In the genomic region with DNA sequence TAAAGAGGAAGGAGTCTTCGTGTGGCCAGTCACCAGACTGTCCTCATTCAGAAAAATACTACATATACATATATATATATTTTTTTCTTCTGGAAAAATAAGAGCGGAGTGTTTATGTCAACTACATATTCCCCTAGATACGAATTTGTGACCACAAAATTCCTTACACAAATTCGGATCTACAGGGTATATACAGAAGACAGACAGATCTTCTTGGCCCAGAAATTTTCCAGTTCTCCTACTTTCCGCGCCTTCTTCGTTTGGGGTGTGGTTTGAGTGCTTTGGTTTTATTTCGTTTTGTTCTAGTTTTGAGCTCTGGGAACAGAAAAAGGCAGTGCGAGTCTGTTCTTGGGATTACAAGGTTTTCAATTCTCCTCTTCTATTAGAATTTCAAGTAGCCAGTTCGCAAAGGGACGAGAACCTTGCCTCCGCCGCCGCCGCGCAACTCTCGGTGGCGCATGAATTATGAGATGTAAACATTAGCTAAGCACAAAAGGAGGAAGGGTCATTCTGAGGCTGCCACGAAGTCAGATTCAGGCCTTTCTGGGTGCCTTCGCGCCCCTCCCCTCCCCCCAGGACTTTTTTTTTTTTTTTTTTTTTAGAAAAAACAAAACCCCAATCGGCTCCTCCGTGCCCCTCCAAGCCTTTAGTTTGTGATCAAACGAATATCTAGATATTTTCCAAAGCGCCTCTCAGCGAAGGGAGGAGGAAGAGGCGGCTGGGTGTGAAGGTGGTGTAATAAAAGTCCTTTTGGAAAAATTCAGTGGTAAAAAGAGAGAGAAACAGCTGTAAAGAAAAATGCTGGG, we compare ENCODE assay signal across 10 cellular contexts. TPM values are rescaled to one million over a fixed set of nuclear protein-coding genes. Genes with fewer than 3 reads are reported as not detected.
DNase-seq lines count a peak whose midpoint lies in the region; ATAC-seq, FAIRE-seq and TF ChIP-seq lines count a peak whose summit lies in the region.
"Had no signal": no experiment of that assay in that cellular context is flagged by ENCODE, and none has a peak within 500 bp of the region (broad histone marks: within the 10 kb centered on the region; RNA-seq: fewer than 3 reads in every experiment).

No MANE protein-coding gene starts in this region.

- ATAC-seq in activated CD4-positive, CD25-positive, alpha-beta regulatory T cell treated with anti-CD3 and anti-CD28 coated beads, Interleukin-2, amount 50 U/mL, for 24 hours, result no peak

- H3K27ac ChIP-seq in Peyer's patch (peak overlapping the region; percentile 77 to 92 (median 84)), esophagus (ENCODE audit: low read depth in 2 of 2, low read length in 1 of 2) (peak overlapping the region; percentile 84 to 92), rectal smooth muscle tissue (ENCODE audit: low read depth, low read length) (peak overlapping the region; percentile 90)

- peak overlapping the region in 2 of 4 donors; percentile 15 to 61 for H3K4me3 ChIP-seq in Peyer's patch
- peak overlapping the region in 1 of 2 donors; percentile 32 for H3K4me3 ChIP-seq in esophagus (ENCODE audit: low read depth in 1 of 2, low read length in 2 of 2)
- H3K4me3 ChIP-seq in rectal smooth muscle tissue (ENCODE audit: low read length), result peak overlapping the region; percentile 81

- no peak for TF ChIP-seq CTCF in Peyer's patch (IDR thresholded peaks at IDR 0.05)

- H3K27me3 ChIP-seq in Peyer's patch (no peaks in the 10 kb centered on the region), esophagus (ENCODE audit: control insufficient read depth in 1 of 2, insufficient read depth in 2 of 2, low read length in 2 of 2) (no peaks in the 10 kb centered on the region), rectal smooth muscle tissue (ENCODE audit: control insufficient read depth, insufficient read depth, low read length) (no peaks in the 10 kb centered on the region)

- no peak for TF ChIP-seq POLR2A in Peyer's patch (IDR thresholded peaks at IDR 0.05)

- H3K9me3 ChIP-seq in Peyer's patch (no peaks in the 10 kb centered on the region), esophagus (ENCODE audit: control insufficient read depth in 2 of 2, insufficient read depth in 1 of 2, low read depth in 1 of 2, low read length in 1 of 2) (no peaks in the 10 kb centered on the region)

- no peak overlapping the region for H3K9ac ChIP-seq in rectal smooth muscle tissue (ENCODE audit: low read length)

- peaks cover 0 to 4% (median 0%) of the 10 kb centered on the region in 3 donors for H3K36me3 ChIP-seq in Peyer's patch
- no peaks in the 10 kb centered on the region for H3K36me3 ChIP-seq in esophagus (ENCODE audit: control insufficient read depth in 2 of 2, insufficient read depth in 2 of 2, low read length in 1 of 2)
- H3K36me3 ChIP-seq in rectal smooth muscle tissue (ENCODE audit: control insufficient read depth, insufficient read depth, low read length), result no peaks in the 10 kb centered on the region

- FAIRE-seq in GM18507 (lab: Jason Lieb, UNC), result peak; percentile 56

- 39 to 52% methylated on average over 27 of the region's 27 CpGs for WGBS in esophagus, 2 donors

- DNase-seq in GM18507 (ENCODE audit: extremely low spot score, insufficient read length, low read depth) (no peak), Peyer's patch (peak in 1 of 3 donors; percentile 64), NCI-H2107 treated with DMSO at 0.1 percent for 48 hours (lab: John Stamatoyannopoulos, UW; ENCODE audit: unreplicated experiment) (no peak), EL (no peak)
- DNase-seq in effector CD8-positive, alpha-beta T cell (lab: John Stamatoyannopoulos, UW), result no peak
- DNase-seq: activated CD4-positive, alpha-beta T cell treated with anti-CD3 and anti-CD28 coated beads for 1 hour; effector memory CD4-positive, alpha-beta T cell had no signal

- H3K4me1 ChIP-seq in Peyer's patch, result peaks cover 0 to 69% (median 5%) of the 10 kb centered on the region in 4 donors
- no peaks in the 10 kb centered on the region for H3K4me1 ChIP-seq in esophagus (ENCODE audit: control insufficient read depth in 2 of 2, insufficient read depth in 2 of 2, low read length in 1 of 2)
- H3K4me1 ChIP-seq in rectal smooth muscle tissue (ENCODE audit: control insufficient read depth, insufficient read depth, low read length), result peaks cover 36% of the 10 kb centered on the region

RNA-seq across cellular contexts. Expression of a gene that starts 1.8 kb away (rescaled TPM):
- total RNA-seq in Peyer's patch, result 1 to 10 TPM; 1.8 to 6.6 (median 5.1) TPM
- polyA plus RNA-seq in esophagus, result 1 to 10 TPM; 1.8 to 4.2 TPM

RNA-seq across cellular contexts. Expression of a gene that starts 10.1 kb away (rescaled TPM):
- total RNA-seq in Peyer's patch, result 10 to 100 TPM; 37.0 to 89.3 (median 65.4) TPM
- polyA plus RNA-seq in esophagus, result 10 to 100 TPM in 1 of 2 donors, 1 to 10 TPM in 1; 6.3 to 12.7 TPM

RNA-seq across cellular contexts. Expression of a gene that starts 13.6 kb away (rescaled TPM):
- 10 to 100 TPM in 3 of 4 donors, 1 to 10 TPM in 1; 7.7 to 22.5 (median 15.0) TPM for total RNA-seq in Peyer's patch
- polyA plus RNA-seq in esophagus, result under 1 TPM; 0.09 to 0.10 TPM

RNA-seq across cellular contexts. Expression of a gene that starts 24.8 kb away (rescaled TPM):
- total RNA-seq in Peyer's patch, result 10 to 100 TPM; 34.3 to 98.4 (median 66.7) TPM
- under 1 TPM; 0.29 to 0.31 TPM for polyA plus RNA-seq in esophagus

RNA-seq across cellular contexts. Expression of a gene that starts 30.9 kb away (rescaled TPM):
- total RNA-seq in Peyer's patch, result 10 to 100 TPM; 10.7 to 22.8 (median 19.0) TPM
- polyA plus RNA-seq in esophagus, result under 1 TPM; 0.27 to 0.39 TPM
